ENCODE assay signal across 8 cellular contexts in genomic region chr9:113737414-113738271, GRCh38.
DNase-seq lines count a peak whose midpoint lies in the region; ATAC-seq and TF ChIP-seq lines count a peak whose summit lies in the region.

No MANE protein-coding gene starts in this region.

- no peak overlapping the region for H3K9ac ChIP-seq in neural progenitor cell

- H3K9me3 ChIP-seq in MG63 (no peaks in the 10 kb centered on the region), neural progenitor cell (ENCODE audit: low read depth) (no peaks in the 10 kb centered on the region)

- H3K79me2 ChIP-seq in neural progenitor cell (ENCODE audit: low read depth), result no peaks in the 10 kb centered on the region

- no peak overlapping the region for H3K27ac ChIP-seq in neural progenitor cell

- H4K20me1 ChIP-seq in neural progenitor cell (ENCODE audit: low read depth), result no peaks in the 10 kb centered on the region

- H3K4me3 ChIP-seq in MG63, result no peak overlapping the region
- H3K4me3 ChIP-seq in neural progenitor cell, result no peak overlapping the region

- peak; percentile 91 for TF ChIP-seq CTCF in neural progenitor cell (IDR thresholded peaks at IDR 0.05)

- ATAC-seq in esophagus mucosa (peak; percentile 48), HG03565 (IDR thresholded peaks at IDR 0.05; ENCODE audit: unreplicated experiment) (no peak)

- peaks cover 13% of the 10 kb centered on the region for H3K27me3 Mint-ChIP-seq in neural progenitor cell (ENCODE audit: insufficient read depth, low read depth)

- no peaks in the 10 kb centered on the region for H3K36me3 Mint-ChIP-seq in neural progenitor cell

- H3F3A ChIP-seq in neural progenitor cell (ENCODE audit: low read depth), result peaks cover 15% of the 10 kb centered on the region

- H3K27ac Mint-ChIP-seq in neural progenitor cell, result no peak overlapping the region

- H3K4me2 ChIP-seq in neural progenitor cell, result no peak overlapping the region

- no peak overlapping the region for H2AFZ ChIP-seq in neural progenitor cell (replicated peaks)

- H3K36me3 ChIP-seq in MG63 (no peaks in the 10 kb centered on the region), neural progenitor cell (no peaks in the 10 kb centered on the region)

- H3K4me3 Mint-ChIP-seq in neural progenitor cell, result no peak overlapping the region

- H3K4me1 Mint-ChIP-seq in neural progenitor cell, result peaks cover 3% of the 10 kb centered on the region

- peaks cover 5% of the 10 kb centered on the region for H3K4me1 ChIP-seq in neural progenitor cell

- peaks cover 10% of the 10 kb centered on the region for H3K9me3 Mint-ChIP-seq in neural progenitor cell

- peak; percentile 38 for DNase-seq in stimulated activated CD4-positive, alpha-beta T cell treated with anti-CD3 and anti-CD28 coated beads, Interleukin-15, amount 100 ng/mL, for 24 hours
- no peak for DNase-seq in stimulated activated CD4-positive, alpha-beta T cell treated with anti-CD3 and anti-CD28 coated beads, Interleukin-12 subunit alpha, Interleukin-12 subunit beta, amount 100 ng/mL, for 4 hours
- DNase-seq in MG63 (peak; percentile 23), SK-N-DZ (ENCODE audit: low spot score) (peak; percentile 35), neural progenitor cell (ENCODE audit: low spot score) (peak; percentile 83), middle frontal gyrus (ENCODE audit: extremely low spot score, low spot score) (no peak)

- H3K27me3 ChIP-seq in MG63 (peaks cover 2% of the 10 kb centered on the region; the same call in 1 of the 2 replicates), neural progenitor cell (no peaks in the 10 kb centered on the region)

Comparison
In these comparisons a context has a peak if more than half of its experiments do, and no peak if none do; other contexts are left out.
1. DNase-seq: peak in stimulated activated CD4-positive, alpha-beta T cell treated with anti-CD3 and anti-CD28 coated beads, Interleukin-15, amount 100 ng/mL, for 24 hours (single experiment), MG63 (single experiment), SK-N-DZ (single experiment) and neural progenitor cell (single experiment); none in stimulated activated CD4-positive, alpha-beta T cell treated with anti-CD3 and anti-CD28 coated beads, Interleukin-12 subunit alpha, Interleukin-12 subunit beta, amount 100 ng/mL, for 4 hours (single experiment) and middle frontal gyrus (single experiment).